8 cellular contexts compared by ENCODE assay signal in the genomic region with DNA sequence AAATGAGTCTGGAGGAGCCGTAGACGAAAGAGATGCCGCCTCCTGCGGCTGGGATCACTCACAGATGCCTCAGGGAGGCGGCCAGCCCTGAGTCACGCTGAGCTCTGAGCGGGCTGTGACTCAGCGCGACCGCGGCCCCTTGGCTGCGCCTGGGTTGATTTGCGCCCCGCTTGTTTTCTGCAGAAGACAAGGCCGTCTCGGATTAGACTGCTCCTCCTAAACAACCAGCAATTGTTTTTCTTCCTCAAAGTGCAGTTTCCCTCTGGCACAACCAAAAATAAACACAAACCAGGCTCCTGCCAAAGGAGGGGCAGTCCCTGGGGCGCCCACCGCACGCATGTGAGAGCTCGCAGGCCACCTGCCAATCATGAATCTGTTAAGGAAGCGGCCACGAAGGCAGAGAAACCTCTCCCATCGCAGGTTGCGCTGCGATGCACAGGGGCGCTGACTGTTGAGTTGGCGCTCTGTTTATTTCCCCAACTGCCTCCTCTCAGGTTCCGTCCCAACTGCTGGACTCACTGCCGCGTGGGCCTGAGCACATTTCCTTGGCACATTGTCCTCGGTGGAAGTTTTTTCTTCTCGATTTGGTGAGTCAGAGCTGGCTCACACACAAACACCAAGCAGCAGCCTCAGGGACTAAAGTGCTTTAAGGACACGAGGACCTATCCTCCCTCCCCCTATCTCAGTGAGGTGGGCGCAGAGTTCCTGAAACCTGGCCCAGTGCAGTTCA.
DNase-seq lines count a peak whose midpoint lies in the region; TF ChIP-seq lines count a peak whose summit lies in the region.

No MANE protein-coding gene starts in this region.

- peak overlapping the region; percentile 49 for H3K27ac ChIP-seq in HEK293 (ENCODE audit: extremely low read depth, low read depth, low read length)

- POLR2A ChIA-PET in HEK293 (lab: Yijun Ruan, JAX) = interaction anchor here (0.6 to 1.4 kb wide), 3 partner anchors 18 to 317 kb away, joined by 3 to 4 read pairs (median 3); partner anchors contain the start of genes NDUFV2 and TWSG1

- no peak for TF ChIP-seq CTCF in HEK293 (tag by site-specific recombination; IDR thresholded peaks at IDR 0.05)
- TF ChIP-seq CTCF in NB4 (IDR thresholded peaks at IDR 0.05; ENCODE audit: low read depth, low read length) = no peak
- TF ChIP-seq CTCF in epithelial cell of esophagus (IDR thresholded peaks at IDR 0.05; ENCODE audit: insufficient read depth, low read depth, low read length, missing control alignments) = peak; percentile 17

- DNase-seq in GM04504 (ENCODE audit: low read depth) = peak; percentile 86
- peak; percentile 96 for DNase-seq in NB4 (ENCODE audit: low read depth)
- DNase-seq in activated CD8-positive, alpha-beta memory T cell treated with anti-CD3 and anti-CD28 coated beads, Interleukin-2, amount 50 U/mL, for 1 hour (ENCODE audit: extremely low read depth) = peak; percentile 4
- peak; percentile 96 for DNase-seq in epithelial cell of esophagus (ENCODE audit: low read depth)
- peak; percentile 95 for DNase-seq in myocyte (ENCODE audit: low read depth)
- peak; percentile 40 to 69 for DNase-seq in stimulated activated CD8-positive, alpha-beta memory T cell treated with anti-CD3 and anti-CD28 coated beads, Interleukin-7, amount 100 ng/mL, for 4 hours (ENCODE audit: low read depth in 2 of 2)
- DNase-seq in SKM-1 (lab: John Stamatoyannopoulos, UW; ENCODE audit: unreplicated experiment) = no peak

- H3K36me3 ChIP-seq in HEK293 (ENCODE audit: control insufficient read depth in 2 of 2, insufficient read depth in 1 of 2, low read length in 2 of 2) = no peaks in the 10 kb centered on the region

- CTCF ChIA-PET in HEK293 (lab: Yijun Ruan, JAX) = interaction anchor here (0.5 to 1.2 kb wide), 3 partner anchors 26 to 535 kb away, joined by 4 to 5 read pairs (median 4); no protein-coding TSS in a partner anchor

- no peaks in the 10 kb centered on the region for H3K4me1 ChIP-seq in HEK293 (ENCODE audit: control insufficient read depth, insufficient read depth, low read length)

- no peak for TF ChIP-seq POLR2A in NB4 (IDR thresholded peaks at IDR 0.05; ENCODE audit: extremely low read depth, insufficient read length)

- no peak overlapping the region for H3K4me3 ChIP-seq in HEK293 (ENCODE audit: low read depth, low read length)
- H3K4me3 ChIP-seq in NB4 (ENCODE audit: low read depth, low read length) = peak overlapping the region; percentile 39
- peak overlapping the region; percentile 11 for H3K4me3 ChIP-seq in epithelial cell of esophagus (ENCODE audit: low read length)

- no peaks in the 10 kb centered on the region for H3K9me3 ChIP-seq in HEK293 (ENCODE audit: control insufficient read depth, insufficient read depth, low read depth, low read length)

TF ChIP-seq in HEK293, 187 proteins besides CTCF, POLR2A, EP300 and RAD21:
- peak; percentile 68 for TF ChIP-seq ZIC2 (tag by site-specific recombination; IDR thresholded peaks at IDR 0.05)
- TF ChIP-seq ZNF585B (tag by site-specific recombination; IDR thresholded peaks at IDR 0.05) = no peak
- no peak for TF ChIP-seq WT1 (tag by site-specific recombination; IDR thresholded peaks at IDR 0.05)
